8 cellular contexts compared by ENCODE assay signal in genomic region chr13:52454459-52454824, GRCh38. TPM values are rescaled to one million over a fixed set of nuclear protein-coding genes. Genes with fewer than 3 reads are reported as not detected.
DNase-seq lines count a peak whose midpoint lies in the region; ATAC-seq and TF ChIP-seq lines count a peak whose summit lies in the region.

No MANE protein-coding gene starts in this region.

- TF ChIP-seq CTCF in 22Rv1 (IDR thresholded peaks at IDR 0.05), result no peak
- TF ChIP-seq CTCF in HFF-Myc (IDR thresholded peaks at IDR 0.05; ENCODE audit: low read depth, low read length, missing control alignments), result no peak
- TF ChIP-seq CTCF in NB4 (IDR thresholded peaks at IDR 0.05; ENCODE audit: low read depth, low read length), result no peak
- TF ChIP-seq CTCF in gastroesophageal sphincter (IDR thresholded peaks at IDR 0.05), result no peak
- TF ChIP-seq CTCF in gastrocnemius medialis (IDR thresholded peaks at IDR 0.05 in 4 of 5, conservative IDR thresholded peaks at IDR 0.05 in 1 of 5), result no peak

- H3K4me3 ChIP-seq in GM08714 (ENCODE audit: low read length), result peak overlapping the region; percentile 97
- H3K4me3 ChIP-seq in HFF-Myc (replicated peaks; ENCODE audit: low read depth, low read length), result peak overlapping the region; percentile 86
- peak overlapping the region; percentile 89 for H3K4me3 ChIP-seq in NB4 (ENCODE audit: low read depth, low read length)
- H3K4me3 ChIP-seq in gastroesophageal sphincter, result peak overlapping the region; percentile 50 to 89
- H3K4me3 ChIP-seq in gastrocnemius medialis, result peak overlapping the region; percentile 74 to 84 (median 76)

- peak overlapping the region; percentile 84 for H3K4me3 Mint-ChIP-seq in activated CD4-positive, alpha-beta memory T cell treated with anti-CD3 and anti-CD28 coated beads, Interleukin-2, amount 10 ng/mL, durations not matched to agents 7 days and 5 days

- TF ChIP-seq POLR2A in NB4 (IDR thresholded peaks at IDR 0.05; ENCODE audit: extremely low read depth, insufficient read length) (no peak), gastroesophageal sphincter (IDR thresholded peaks at IDR 0.05) (no peak), gastrocnemius medialis (IDR thresholded peaks at IDR 0.05) (no peak)

- no peak for TF ChIP-seq EP300 in gastroesophageal sphincter (IDR thresholded peaks at IDR 0.05)

- H3K27ac Mint-ChIP-seq in activated CD4-positive, alpha-beta memory T cell treated with anti-CD3 and anti-CD28 coated beads, Interleukin-2, amount 10 ng/mL, durations not matched to agents 7 days and 5 days, result peak overlapping the region; percentile 98

- in situ Hi-C loops in gastrocnemius medialis (cut with MboI; ENCODE audit: low sequenced_read_pairs in 4 of 4), result loop anchor here in 2 of 4 donors (10.0 to 25.0 kb wide), 3 partner anchors 208 to 640 kb away; partner anchors contain the start of genes ALG11 (in 2 of the 2), ATP7B (in 2 of the 2), UTP14C (in 2 of the 2) and SUGT1 (in 1 of the 2)

- H3K36me3 ChIP-seq in gastroesophageal sphincter (peaks cover 0 to 5% of the 10 kb centered on the region in 2 donors), gastrocnemius medialis (no peaks in the 10 kb centered on the region)

- H3K27me3 ChIP-seq in gastroesophageal sphincter, result no peaks in the 10 kb centered on the region
- no peaks in the 10 kb centered on the region for H3K27me3 ChIP-seq in gastrocnemius medialis

- peak overlapping the region; percentile 89 for H3K27ac ChIP-seq in 22Rv1
- peak overlapping the region in 3 of 4 donors; percentile 88 to 95 (median 93) for H3K27ac ChIP-seq in gastroesophageal sphincter
- H3K27ac ChIP-seq in gastrocnemius medialis, result peak overlapping the region; percentile 81 to 93 (median 86)

- CTCF ChIA-PET in activated CD4-positive, alpha-beta memory T cell treated with anti-CD3 and anti-CD28 coated beads, Interleukin-2, amount 10 ng/mL, durations not matched to agents 7 days and 5 days (lab: Charles Lee), result no interaction called here

- intact Hi-C loops in gastrocnemius medialis (cut with DNase I; ENCODE audit: low total_unique reads), result loop anchor here (5.0 to 10.0 kb wide), 5 partner anchors 198 to 1000 kb away; partner anchors contain the start of genes ALG11, ATP7B, DHRS12 and INTS6

- H3K27me3 Mint-ChIP-seq in activated CD4-positive, alpha-beta memory T cell treated with anti-CD3 and anti-CD28 coated beads, Interleukin-2, amount 10 ng/mL, durations not matched to agents 7 days and 5 days, result no peaks in the 10 kb centered on the region

- peaks cover 0 to 29% (median 0%) of the 10 kb centered on the region in 3 donors for H3K4me1 ChIP-seq in gastroesophageal sphincter
- peaks cover 9 to 16% of the 10 kb centered on the region in 2 donors for H3K4me1 ChIP-seq in gastrocnemius medialis

- ATAC-seq in gastroesophageal sphincter, result no peak
- no peak for ATAC-seq in gastrocnemius medialis

- H3K36me3 Mint-ChIP-seq in activated CD4-positive, alpha-beta memory T cell treated with anti-CD3 and anti-CD28 coated beads, Interleukin-2, amount 10 ng/mL, durations not matched to agents 7 days and 5 days (ENCODE audit: low read depth), result peaks cover 38% of the 10 kb centered on the region

- POLR2A ChIA-PET in activated CD4-positive, alpha-beta memory T cell treated with anti-CD3 and anti-CD28 coated beads, Interleukin-2, amount 10 ng/mL, durations not matched to agents 7 days and 5 days (lab: Charles Lee), result no interaction called here

- DNase-seq in HFF-Myc (ENCODE audit: extremely low read depth, low read depth) (no peak), NB4 (ENCODE audit: low read depth) (peak; percentile 56), gastrocnemius medialis (no peak), Kasumi-1 (lab: John Stamatoyannopoulos, UW) (no peak)
- DNase-seq in activated CD4-positive, alpha-beta memory T cell treated with anti-CD3 and anti-CD28 coated beads, Interleukin-2, amount 10 ng/mL, durations not matched to agents 7 days and 5 days, result peak; percentile 37

- H3K9me3 ChIP-seq in gastroesophageal sphincter (no peaks in the 10 kb centered on the region), gastrocnemius medialis (no peaks in the 10 kb centered on the region)

- no peaks in the 10 kb centered on the region for H3K9me3 Mint-ChIP-seq in activated CD4-positive, alpha-beta memory T cell treated with anti-CD3 and anti-CD28 coated beads, Interleukin-2, amount 10 ng/mL, durations not matched to agents 7 days and 5 days

- WGBS in gastroesophageal sphincter (ENCODE audit: low coverage in 1 of 2), 2 donors, result 16 to 30% methylated on average over 4 to 7 of the region's 8 CpGs

- peaks cover 56% of the 10 kb centered on the region for H3K4me1 Mint-ChIP-seq in activated CD4-positive, alpha-beta memory T cell treated with anti-CD3 and anti-CD28 coated beads, Interleukin-2, amount 10 ng/mL, durations not matched to agents 7 days and 5 days

RNA-seq across cellular contexts. Expression of gene CKAP2, which starts 0.8 kb away (rescaled TPM):
- 10 to 100 TPM; 81.8 to 83.7 TPM for total RNA-seq in activated CD4-positive, alpha-beta memory T cell treated with anti-CD3 and anti-CD28 coated beads, Interleukin-2, amount 10 ng/mL, durations not matched to agents 7 days and 5 days
- total RNA-seq in gastroesophageal sphincter (1 to 10 TPM; 3.9 to 8.0 (median 5.3) TPM), gastrocnemius medialis (1 to 10 TPM; 3.6 to 5.0 (median 4.9) TPM)

RNA-seq across cellular contexts. Expression of gene VPS36, which starts 4.0 kb away (rescaled TPM):
- total RNA-seq in activated CD4-positive, alpha-beta memory T cell treated with anti-CD3 and anti-CD28 coated beads, Interleukin-2, amount 10 ng/mL, durations not matched to agents 7 days and 5 days, result 10 to 100 TPM; 41.8 to 43.4 TPM
- total RNA-seq in gastroesophageal sphincter (10 to 100 TPM; 31.3 to 50.7 (median 39.4) TPM), gastrocnemius medialis (10 to 100 TPM; 27.1 to 55.7 (median 45.2) TPM)

RNA-seq across cellular contexts. Expression of gene THSD1, which starts 48.5 kb away (rescaled TPM):
- under 1 TPM; 0.23 to 0.28 TPM for total RNA-seq in activated CD4-positive, alpha-beta memory T cell treated with anti-CD3 and anti-CD28 coated beads, Interleukin-2, amount 10 ng/mL, durations not matched to agents 7 days and 5 days
- total RNA-seq in gastroesophageal sphincter (1 to 10 TPM; 3.9 to 8.9 (median 6.2) TPM), gastrocnemius medialis (1 to 10 TPM; 3.6 to 4.9 (median 4.5) TPM)

Comparison
In these comparisons a context has a peak if more than half of its experiments do, and no peak if none do; other contexts are left out.
1. DNase-seq: peak in NB4 (single experiment) and activated CD4-positive, alpha-beta memory T cell treated with anti-CD3 and anti-CD28 coated beads, Interleukin-2, amount 10 ng/mL, durations not matched to agents 7 days and 5 days (single experiment); none in HFF-Myc (single experiment), gastrocnemius medialis (0 of 2) and Kasumi-1 (0 of 2).
2. RNA of gene CKAP2, which starts 0.8 kb away (total RNA-seq): 81.8 to 83.7 TPM in activated CD4-positive, alpha-beta memory T cell treated with anti-CD3 and anti-CD28 coated beads, Interleukin-2, amount 10 ng/mL, durations not matched to agents 7 days and 5 days; 3.9 to 8.0 TPM in gastroesophageal sphincter and 3.6 to 5.0 TPM in gastrocnemius medialis; every median in the first group is over 4 times any median in the second.
3. Peak in every context shown above with its lines, with median percentiles within 50 percentile points of each other: H3K27ac ChIP-seq and H3K4me3 ChIP-seq.